Comparison of ENCODE assay signal across 22 cellular contexts in the genomic region with DNA sequence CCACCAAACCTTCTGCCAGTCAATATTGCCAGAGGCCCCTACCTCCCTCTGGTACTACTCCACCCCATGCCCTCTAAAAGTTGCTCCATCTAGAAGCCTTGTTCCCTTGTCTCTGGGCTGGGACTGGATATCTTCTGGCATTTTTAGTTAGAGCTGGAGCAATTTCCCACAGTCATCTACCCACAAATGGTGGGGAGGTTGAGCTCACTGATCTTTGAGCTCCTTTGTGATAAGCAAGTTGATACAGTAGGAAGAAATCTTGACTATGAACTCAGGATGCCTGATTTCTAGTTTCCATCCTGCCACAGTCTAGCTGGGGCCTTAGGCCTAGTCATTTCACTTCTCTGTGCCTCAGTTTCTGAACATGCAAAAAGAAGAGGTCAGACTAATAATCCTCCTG.
DNase-seq lines count a peak whose midpoint lies in the region; ATAC-seq, FAIRE-seq and TF ChIP-seq lines count a peak whose summit lies in the region.
"Had no signal": no experiment of that assay in that cellular context is flagged by ENCODE, and none has a peak within 500 bp of the region (broad histone marks: within the 10 kb centered on the region; RNA-seq: fewer than 3 reads in every experiment).

No MANE protein-coding gene starts in this region.

- H3K4me3 Mint-ChIP-seq in GM23338 = no peak overlapping the region
- H3K4me3 Mint-ChIP-seq: CD4-positive, alpha-beta T cell; CD8-positive, alpha-beta T cell had no signal

- H2AFZ ChIP-seq in GM23338 (peak overlapping the region; percentile 72; the same call in 1 of the 2 replicates), IMR-90 (replicated peaks; ENCODE audit: low read length, poor library complexity) (no peak overlapping the region)

- no peak overlapping the region for H3K9ac ChIP-seq in IMR-90 (ENCODE audit: low read depth, low read length)
- H3K9ac ChIP-seq: BLaER1 treated with 17β-estradiol and CSF1 and Interleukin-3, amounts not matched to agents 10 nM and 100 nM had no signal

- no peaks in the 10 kb centered on the region for H4K20me1 ChIP-seq in GM23338 (replicated peaks; ENCODE audit: insufficient read depth)
- no peaks in the 10 kb centered on the region for H4K20me1 ChIP-seq in IMR-90 (ENCODE audit: insufficient read depth, low read length)
- H4K20me1 ChIP-seq: BLaER1 treated with 17β-estradiol and CSF1 and Interleukin-3, amounts not matched to agents 10 nM and 100 nM had no signal

- H3F3A ChIP-seq in GM23338 (replicated peaks; ENCODE audit: low read depth) = no peaks in the 10 kb centered on the region

- H3K23ac ChIP-seq in IMR-90 (ENCODE audit: low read depth, low read length) = no peak overlapping the region

- H3K36me3 ChIP-seq in GM23338 (ENCODE audit: insufficient read depth) (peaks cover 3% of the 10 kb centered on the region; the same call in 1 of the 2 replicates), IMR-90 (ENCODE audit: control insufficient read depth, insufficient read depth, low read length) (no peaks in the 10 kb centered on the region), small intestine (ENCODE audit: control insufficient read depth in 2 of 2, insufficient read depth in 2 of 2, low read length in 2 of 2) (no peaks in the 10 kb centered on the region), BE2C (no peaks in the 10 kb centered on the region)
- H3K36me3 ChIP-seq: BLaER1 treated with 17β-estradiol and CSF1 and Interleukin-3, amounts not matched to agents 10 nM and 100 nM had no signal

- H3K4me1 ChIP-seq in GM23338 (ENCODE audit: insufficient read depth) (no peaks in the 10 kb centered on the region), IMR-90 (ENCODE audit: control insufficient read depth, insufficient read depth, low read length) (no peaks in the 10 kb centered on the region), small intestine (ENCODE audit: control insufficient read depth in 2 of 2, insufficient read depth in 1 of 2, low read depth in 1 of 2, low read length in 1 of 2) (no peaks in the 10 kb centered on the region), BE2C (no peaks in the 10 kb centered on the region)
- H3K4me1 ChIP-seq: BLaER1 treated with 17β-estradiol and CSF1 and Interleukin-3, amounts not matched to agents 10 nM and 100 nM; Caco-2 had no signal

- in situ Hi-C loops in IMR-90 (cut with MboI; ENCODE audit: low sequenced_read_pairs) = no loop called here

- no peak for DNase-seq in GM23338 (ENCODE audit: low spot score)
- no peak for DNase-seq in IMR-90
- DNase-seq in amniotic epithelial cell (ENCODE audit: low read depth) = peak; percentile 32
- peak; percentile 69 for DNase-seq in small intestine
- DNase-seq in BE2C = no peak
- DNase-seq in globus pallidus (ENCODE audit: low spot score) = no peak
- DNase-seq: 8988T; ACHN; Caco-2; Calu3; CD4-positive, alpha-beta T cell; CD8-positive, alpha-beta T cell; DMS79 treated with DMSO at 0.1 percent for 48 hours; GF-D8 had no signal

- H3K56ac ChIP-seq in IMR-90 (ENCODE audit: extremely low read depth, insufficient read depth, low read length) = no peak overlapping the region

- H4K5ac ChIP-seq in IMR-90 (ENCODE audit: low read depth, low read length) = no peak overlapping the region

- no peak overlapping the region for H3K27ac ChIP-seq in GM23338 (ENCODE audit: low read depth)
- H3K27ac ChIP-seq in IMR-90 (ENCODE audit: insufficient read depth, low read length) = no peak overlapping the region
- H3K27ac ChIP-seq in small intestine (ENCODE audit: low read depth in 1 of 2, low read length in 1 of 2) = no peak overlapping the region
- H3K27ac ChIP-seq: BLaER1 treated with 17β-estradiol and CSF1 and Interleukin-3, amounts not matched to agents 10 nM and 100 nM; C4-2B had no signal

- no peak overlapping the region for H2BK15ac ChIP-seq in IMR-90 (ENCODE audit: low read depth, low read length)

- no peaks in the 10 kb centered on the region for H3K4me1 Mint-ChIP-seq in GM23338

- H3K27me3 ChIP-seq in GM23338 (ENCODE audit: insufficient read depth) (no peaks in the 10 kb centered on the region), IMR-90 (ENCODE audit: control insufficient read depth, insufficient read depth, low read length) (no peaks in the 10 kb centered on the region), small intestine (ENCODE audit: control insufficient read depth in 2 of 2, insufficient read depth in 2 of 2, low read length in 2 of 2) (no peaks in the 10 kb centered on the region), BE2C (no peaks in the 10 kb centered on the region)
- H3K27me3 ChIP-seq: BLaER1 treated with 17β-estradiol and CSF1 and Interleukin-3, amounts not matched to agents 10 nM and 100 nM had no signal

- dilution Hi-C loops in IMR-90 (cut with HindIII; ENCODE audit: low sequenced_read_pairs, unreplicated experiment) = no loop called here

- no peak overlapping the region for H2BK120ac ChIP-seq in IMR-90 (ENCODE audit: low read depth, low read length)

- no peaks in the 10 kb centered on the region for H3K79me2 ChIP-seq in GM23338 (replicated peaks; ENCODE audit: insufficient read depth)

- peaks cover 3% of the 10 kb centered on the region for H3K27me3 Mint-ChIP-seq in GM23338 (ENCODE audit: insufficient read depth, low read depth, poor library complexity)

- no peak overlapping the region for H3K18ac ChIP-seq in IMR-90 (ENCODE audit: low read depth, low read length)

- H3K79me1 ChIP-seq in IMR-90 (ENCODE audit: low read depth in 1 of 2, low read length in 2 of 2) = no peaks in the 10 kb centered on the region

- H2AK9ac ChIP-seq in IMR-90 (replicated peaks; ENCODE audit: low read depth, low read length, poor library complexity) = no peak overlapping the region

- no peak overlapping the region for H2BK5ac ChIP-seq in IMR-90 (ENCODE audit: low read depth, low read length, poor library complexity, severe bottlenecking)

- H3K14ac ChIP-seq in IMR-90 (replicated peaks; ENCODE audit: low read depth, low read length) = 0 out of 2 replicates have a peak overlapping the region, but pooled peaks have one; percentile 5

- no peak overlapping the region for H3K27ac Mint-ChIP-seq in GM23338
- H3K27ac Mint-ChIP-seq: CD4-positive, alpha-beta T cell; CD8-positive, alpha-beta T cell had no signal

- no peaks in the 10 kb centered on the region for H3K9me1 ChIP-seq in IMR-90 (ENCODE audit: insufficient read depth, low read length)

- no peak overlapping the region for H4K8ac ChIP-seq in IMR-90 (ENCODE audit: low read depth in 2 of 2, low read length in 2 of 2)

- no peak overlapping the region for H3K4me2 ChIP-seq in GM23338
- no peak overlapping the region for H3K4me2 ChIP-seq in IMR-90 (ENCODE audit: low read depth, low read length)
- H3K4me2 ChIP-seq: BLaER1 treated with 17β-estradiol and CSF1 and Interleukin-3, amounts not matched to agents 10 nM and 100 nM had no signal

- CTCF ChIA-PET in IMR-90 (lab: Yijun Ruan, JAX) = interaction anchor here (0.5 to 0.6 kb wide), 2 partner anchors 203 to 789 kb away, joined by 3 read pairs; no protein-coding TSS in a partner anchor

- no peak overlapping the region for H2BK20ac ChIP-seq in IMR-90 (ENCODE audit: low read depth, low read length)

- H3K4ac ChIP-seq in IMR-90 (ENCODE audit: low read depth, low read length) = no peak overlapping the region

- no peak for TF ChIP-seq RAD21 in IMR-90 (IDR thresholded peaks at IDR 0.05; ENCODE audit: low read length)

- no peak overlapping the region for H4K91ac ChIP-seq in IMR-90 (ENCODE audit: insufficient read depth, low read depth, low read length)

- no peaks in the 10 kb centered on the region; the same call in 1 of the 2 replicates for H3K9me2 ChIP-seq in GM23338 (ENCODE audit: insufficient read depth)

- ATAC-seq in GM23338 (no peak), IMR-90 (ENCODE audit: low read depth) (no peak), HG03378 (IDR thresholded peaks at IDR 0.05; ENCODE audit: unreplicated experiment) (no peak)
- ATAC-seq: CD8-positive, alpha-beta T cell had no signal

- peaks cover 5% of the 10 kb centered on the region; the same call in 2 of the 3 replicates for H3K36me3 Mint-ChIP-seq in GM23338 (ENCODE audit: low read depth)
- H3K36me3 Mint-ChIP-seq: CD8-positive, alpha-beta T cell had no signal

- intact Hi-C loops in IMR-90 (cut with micrococcal nuclease) = no loop called here

- TF ChIP-seq POLR2A in IMR-90 (IDR thresholded peaks at IDR 0.05; ENCODE audit: low read depth, low read length) = no peak

- peaks cover 17% of the 10 kb centered on the region for H3K9me3 Mint-ChIP-seq in GM23338
- H3K9me3 Mint-ChIP-seq: CD4-positive, alpha-beta T cell; CD8-positive, alpha-beta T cell had no signal

- no peak for FAIRE-seq in small intestine (lab: Jason Lieb, UNC)
- FAIRE-seq: A204.1, D721Med, G401.6, GM12891, GM18507 had no signal

- no TSS peak for BruUV-seq in IMR-90 (replicated peaks; lab: Mats Ljungman, UMichigan)

- no peak for TF ChIP-seq CTCF in GM23338 (conservative IDR thresholded peaks at IDR 0.05; ENCODE audit: low read depth in 2 of 2)
- no peak for TF ChIP-seq CTCF in IMR-90 (conservative IDR thresholded peaks at IDR 0.05; ENCODE audit: low read depth, low read length)
- TF ChIP-seq CTCF in BE2C (IDR thresholded peaks at IDR 0.05; ENCODE audit: low read depth, low read length) = no peak

- H3K9me3 ChIP-seq in IMR-90 (ENCODE audit: control insufficient read depth, insufficient read depth, low read length) (no peaks in the 10 kb centered on the region), small intestine (ENCODE audit: control insufficient read depth, low read depth) (no peaks in the 10 kb centered on the region), BE2C (no peaks in the 10 kb centered on the region)
- H3K9me3 ChIP-seq: Caco-2 had no signal

- POLR2A ChIA-PET in IMR-90 (lab: Charles Lee; ENCODE audit: unreplicated experiment) = no interaction called here

- H2AK5ac ChIP-seq in IMR-90 (ENCODE audit: low read depth, low read length) = no peak overlapping the region

- no peak overlapping the region for H3K4me3 ChIP-seq in GM23338
- H3K4me3 ChIP-seq in IMR-90 (ENCODE audit: insufficient read depth, low read depth, low read length) = no peak overlapping the region
- no peak overlapping the region for H3K4me3 ChIP-seq in small intestine (ENCODE audit: low read depth in 1 of 2, low read length in 2 of 2)
- H3K4me3 ChIP-seq in BE2C (ENCODE audit: low read depth, low read length) = no peak overlapping the region
- H3K4me3 ChIP-seq: BLaER1 treated with 17β-estradiol and CSF1 and Interleukin-3, amounts not matched to agents 10 nM and 100 nM had no signal

TF ChIP-seq in GM23338, 12 proteins besides CTCF, POLR2A, EP300 and RAD21 (continues in another document):
- no peak for TF ChIP-seq STAT1 (IDR thresholded peaks at IDR 0.05; ENCODE audit: unreplicated experiment)
- no peak for TF ChIP-seq NANOG (IDR thresholded peaks at IDR 0.05; ENCODE audit: borderline replicate concordance)
- no peak for TF ChIP-seq EZH2phosphoT487 (IDR thresholded peaks at IDR 0.05; ENCODE audit: unreplicated experiment)
- TF ChIP-seq ZNF331 (CRISPR knock-in tag; IDR thresholded peaks at IDR 0.05; ENCODE audit: low read depth) = no peak
- no peak for TF ChIP-seq EZH2 (IDR thresholded peaks at IDR 0.05; ENCODE audit: low read depth, unreplicated experiment)

Comparison
In these comparisons a context has a peak if more than half of its experiments do, and no peak if none do; other contexts are left out.
1. DNase-seq: peak in amniotic epithelial cell (single experiment) and small intestine (single experiment); none in GM23338 (single experiment), IMR-90 (single experiment), BE2C (single experiment) and globus pallidus (single experiment).